In the genomic region with DNA sequence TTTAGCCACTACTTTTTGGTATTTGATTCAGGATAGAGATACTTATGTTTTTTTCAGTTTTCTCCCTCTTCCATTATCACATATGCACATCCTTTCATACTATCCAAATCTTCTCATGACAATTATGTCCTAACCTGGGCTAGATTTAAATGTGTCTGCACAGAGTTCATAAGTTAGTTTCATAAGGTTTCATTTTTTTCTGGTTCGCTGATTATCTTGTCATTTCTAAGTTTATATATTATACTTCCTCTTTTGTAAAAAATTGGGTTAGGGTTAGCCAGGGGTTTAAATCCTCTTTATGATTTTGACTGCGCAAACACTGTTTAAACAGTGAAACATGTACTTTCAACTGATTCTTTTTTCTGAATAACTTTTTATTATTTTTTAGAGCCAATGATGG, we compare ENCODE assay signal across 19 cellular contexts.
DNase-seq lines count a peak whose midpoint lies in the region; ATAC-seq, FAIRE-seq and TF ChIP-seq lines count a peak whose summit lies in the region.
"Had no signal": no experiment of that assay in that cellular context is flagged by ENCODE, and none has a peak within 500 bp of the region (broad histone marks: within the 10 kb centered on the region; RNA-seq: fewer than 3 reads in every experiment).

No MANE protein-coding gene starts in this region.

- DNase-seq in NB4 (ENCODE audit: low read depth), result peak; percentile 2
- no peak for DNase-seq in RCC 7860 (ENCODE audit: low spot score)
- peak; percentile 21 for DNase-seq in germinal center (ENCODE audit: low spot score)
- DNase-seq in posterior vena cava (ENCODE audit: low spot score), result no peak
- DNase-seq in activated naive CD4-positive, alpha-beta T cell treated with Interleukin-2 at 50 U/mL for 16 hours, result no peak
- DNase-seq in activated CD4-positive, alpha-beta T cell treated with anti-CD3 and anti-CD28 coated beads for 36 hours, result no peak
- DNase-seq: H9, NCI-H1092, NCI-H1694, NCI-H510A treated with DMSO at 0.1 percent for 48 hours, NCI-H82, SW 1271 had no signal

- TF ChIP-seq CTCF in NB4 (IDR thresholded peaks at IDR 0.05; ENCODE audit: low read depth, low read length), result no peak

- no peaks in the 10 kb centered on the region for H3K9me3 ChIP-seq in BLaER1

- ATAC-seq in activated CD4-positive, alpha-beta T cell treated with anti-CD3 and anti-CD28 coated beads for 36 hours, result no peak
- ATAC-seq in GM19463 (IDR thresholded peaks at IDR 0.05; ENCODE audit: unreplicated experiment), result no peak

- H3K27ac Mint-ChIP-seq in activated CD4-positive, alpha-beta T cell treated with anti-CD3 and anti-CD28 coated beads for 36 hours, result no peak overlapping the region
- H3K27ac Mint-ChIP-seq: CD14-positive monocyte, H9, IgD-negative memory B cell had no signal

- peaks cover 6% of the 10 kb centered on the region for H3K27me3 Mint-ChIP-seq in activated CD4-positive, alpha-beta T cell treated with anti-CD3 and anti-CD28 coated beads for 36 hours

- CTCF ChIA-PET in activated CD4-positive, alpha-beta T cell treated with anti-CD3 and anti-CD28 coated beads for 36 hours (lab: Charles Lee), result interaction anchor here (0.5 kb wide), 1 partner anchor 453 kb away, joined by 3 read pairs; no protein-coding TSS in a partner anchor

- no peaks in the 10 kb centered on the region for H3K36me3 Mint-ChIP-seq in activated CD4-positive, alpha-beta T cell treated with anti-CD3 and anti-CD28 coated beads for 36 hours (ENCODE audit: low read depth)
- H3K36me3 Mint-ChIP-seq: CD14-positive monocyte, IgD-negative memory B cell had no signal

- H4K20me1 ChIP-seq in BLaER1, result no peaks in the 10 kb centered on the region

- H3K4me3 ChIP-seq in BLaER1 (no peak overlapping the region), NB4 (ENCODE audit: low read depth, low read length) (no peak overlapping the region)

- no peaks in the 10 kb centered on the region for H3K9me3 Mint-ChIP-seq in activated CD4-positive, alpha-beta T cell treated with anti-CD3 and anti-CD28 coated beads for 36 hours (ENCODE audit: low read depth)
- H3K9me3 Mint-ChIP-seq: CD14-positive monocyte, H9, IgD-negative memory B cell had no signal

- intact Hi-C loops in posterior vena cava (cut with DNase I), result no loop called here
- intact Hi-C loops in activated CD4-positive, alpha-beta T cell treated with anti-CD3 and anti-CD28 coated beads for 36 hours (cut with DNase I, micrococcal nuclease), result no loop called here

- H3K4me1 ChIP-seq in BLaER1, result peaks cover 22% of the 10 kb centered on the region

- POLR2A ChIA-PET in activated CD4-positive, alpha-beta T cell treated with anti-CD3 and anti-CD28 coated beads for 36 hours (lab: Charles Lee), result no interaction called here

- no peak overlapping the region for H3K9ac ChIP-seq in BLaER1

- peak overlapping the region; percentile 18; the same call in 1 of the 2 replicates for H3K27ac ChIP-seq in BLaER1
- H3K27ac ChIP-seq: RWPE1 had no signal

- H3K4me2 ChIP-seq in BLaER1, result peak overlapping the region; percentile 53

- no peaks in the 10 kb centered on the region for H3K4me1 Mint-ChIP-seq in activated CD4-positive, alpha-beta T cell treated with anti-CD3 and anti-CD28 coated beads for 36 hours
- H3K4me1 Mint-ChIP-seq: CD14-positive monocyte had no signal

- TF ChIP-seq POLR2A in NB4 (IDR thresholded peaks at IDR 0.05; ENCODE audit: extremely low read depth, insufficient read length), result no peak

- no peak overlapping the region for H3K4me3 Mint-ChIP-seq in activated CD4-positive, alpha-beta T cell treated with anti-CD3 and anti-CD28 coated beads for 36 hours
- H3K4me3 Mint-ChIP-seq: CD14-positive monocyte, H9, IgD-negative memory B cell had no signal

- no peaks in the 10 kb centered on the region for H3K36me3 ChIP-seq in BLaER1

- no peaks in the 10 kb centered on the region for H3K27me3 ChIP-seq in BLaER1

- FAIRE-seq in RCC 7860 (lab: Jason Lieb, UNC), result peak; percentile 7
- FAIRE-seq: A204.1, HTR-8/SVneo had no signal

Comparison
In these comparisons a context has a peak if more than half of its experiments do, and no peak if none do; other contexts are left out.
1. DNase-seq: peak in NB4 (single experiment) and germinal center (single experiment); none in RCC 7860 (single experiment), posterior vena cava (single experiment), activated naive CD4-positive, alpha-beta T cell treated with Interleukin-2 at 50 U/mL for 16 hours (single experiment) and activated CD4-positive, alpha-beta T cell treated with anti-CD3 and anti-CD28 coated beads for 36 hours (single experiment).